8 cellular contexts compared by ENCODE assay signal in genomic region chr17:55420067-55420775, GRCh38. TPM values are rescaled to one million over a fixed set of nuclear protein-coding genes. Genes with fewer than 3 reads are reported as not detected.
DNase-seq lines count a peak whose midpoint lies in the region; ATAC-seq, FAIRE-seq and TF ChIP-seq lines count a peak whose summit lies in the region.

No MANE protein-coding gene starts in this region.

- H3K27me3 ChIP-seq in bronchial epithelial cell (ENCODE audit: control insufficient read depth, insufficient read depth, low read length) (peaks cover 2% of the 10 kb centered on the region), mononuclear cell (ENCODE audit: insufficient read depth, low read length) (peaks cover 17% of the 10 kb centered on the region)

- H3K4me3 ChIP-seq in bronchial epithelial cell (ENCODE audit: low read depth, low read length) (peak overlapping the region; percentile 83), mononuclear cell (ENCODE audit: low read length) (peak overlapping the region; percentile 84)

- peaks cover 40% of the 10 kb centered on the region for H3K4me1 ChIP-seq in mononuclear cell (ENCODE audit: insufficient read depth, low read length)

- POLR2A ChIA-PET in RWPE1 (lab: Yijun Ruan, JAX; ENCODE audit: low non-redundant PET), result no interaction called here

- H3K4me1 Mint-ChIP-seq in HFFc6 (ENCODE audit: low read depth), result 0 out of 2 replicates have a peak, but pooled peaks cover 5% of the 10 kb centered on the region

- no peaks in the 10 kb centered on the region for H3K9me3 ChIP-seq in mononuclear cell (ENCODE audit: low read depth, low read length)

- peak overlapping the region; percentile 81 for H3K4me3 Mint-ChIP-seq in HFFc6

- H3K27ac ChIP-seq in RWPE1, result peak overlapping the region; percentile 76

- TF ChIP-seq CTCF in HFFc6 (IDR thresholded peaks at IDR 0.05), result no peak
- TF ChIP-seq CTCF in RWPE1 (conservative IDR thresholded peaks at IDR 0.05; ENCODE audit: low read depth), result no peak
- no peak for TF ChIP-seq CTCF in bronchial epithelial cell (IDR thresholded peaks at IDR 0.05; ENCODE audit: insufficient read depth, low read length, severe bottlenecking)

- H3K9me3 Mint-ChIP-seq in HFFc6, result no peaks in the 10 kb centered on the region

- DNase-seq in HFFc6 (no peak), RWPE1 (ENCODE audit: low spot score) (no peak), bronchial epithelial cell (ENCODE audit: low read depth) (no peak), kidney tubule cell (ENCODE audit: low spot score) (no peak), NCI-H2107 treated with DMSO at 0.1 percent for 48 hours (lab: John Stamatoyannopoulos, UW; ENCODE audit: unreplicated experiment) (no peak), foreskin melanocyte (no peak)

- peaks cover 7% of the 10 kb centered on the region for H3K27me3 Mint-ChIP-seq in HFFc6 (ENCODE audit: insufficient read depth)

- no peak overlapping the region for H3K27ac Mint-ChIP-seq in HFFc6

- CTCF ChIA-PET in RWPE1 (lab: Yijun Ruan, JAX), result interaction anchor here (0.7 kb wide), 1 partner anchor 80 kb away, joined by 4 read pairs; no protein-coding TSS in a partner anchor

- FAIRE-seq in bronchial epithelial cell (lab: Jason Lieb, UNC), result no peak

- no peaks in the 10 kb centered on the region for H3K36me3 ChIP-seq in bronchial epithelial cell (ENCODE audit: control insufficient read depth, insufficient read depth, low read length)

- peak; percentile 41 for ATAC-seq in GM18499 (IDR thresholded peaks at IDR 0.05; ENCODE audit: insufficient read depth, unreplicated experiment)

- H3K36me3 Mint-ChIP-seq in HFFc6 (ENCODE audit: low read depth), result no peaks in the 10 kb centered on the region

RNA-seq across cellular contexts. Expression of gene MMD, which starts 1.4 kb away (rescaled TPM):
- 1 to 10 TPM; 2.1 to 4.0 (median 3.6) TPM for total RNA-seq in HFFc6 (2021; fragmentation: NEBNext Ultra II Directional; extraction: Animal tissue kit (Norgen Biotek cat#: 25700))
- total RNA-seq in bronchial epithelial cell (6.3 and 8.3 TPM in 2 replicates), mononuclear cell (82.8 TPM)
